ENCODE assay signal across 1 cellular context in the genomic region with DNA sequence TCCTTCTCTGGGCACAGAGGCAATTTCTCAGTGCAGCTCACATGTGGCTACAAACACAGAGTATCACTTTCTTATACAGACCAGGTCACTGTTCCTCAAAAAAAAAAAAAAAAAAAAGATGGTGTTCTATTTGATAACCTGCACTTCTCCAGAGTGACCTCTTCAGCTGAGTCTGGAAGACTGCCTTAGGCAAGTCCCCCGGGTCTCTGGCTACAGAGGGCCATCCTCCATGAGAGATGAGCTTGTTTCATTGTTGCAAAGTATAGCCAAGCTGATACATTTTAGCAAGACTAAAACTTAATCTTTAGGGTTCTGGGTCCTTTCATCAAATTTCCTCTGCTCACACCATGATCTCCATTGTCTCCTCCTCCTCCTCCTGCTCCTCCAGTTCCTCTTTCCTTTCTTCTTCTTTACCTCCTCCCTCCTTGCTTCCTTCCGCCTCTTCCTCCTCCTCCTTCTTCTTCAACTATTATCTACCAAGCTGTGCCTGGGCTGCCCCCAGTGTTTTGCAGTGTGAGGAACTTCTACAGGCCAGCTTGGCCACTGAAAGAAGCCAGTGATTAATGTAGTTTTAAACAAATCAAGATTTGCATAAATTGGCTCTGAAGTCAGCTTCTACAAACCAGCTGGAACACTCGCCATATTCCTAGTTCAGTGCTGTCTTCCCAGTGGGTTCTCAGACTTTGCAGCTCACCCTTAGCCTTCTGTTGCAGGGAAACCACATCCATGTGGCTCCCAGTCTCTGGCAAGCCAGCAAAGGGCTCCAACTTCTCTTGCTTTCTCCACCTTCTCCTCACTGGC.
TF ChIP-seq lines count a peak whose summit lies in the region.

No MANE protein-coding gene starts in this region.

TF ChIP-seq in K562, 482 proteins besides CTCF, POLR2A, EP300 and RAD21 (continued from another document and continues in another):
- TF ChIP-seq, protein P1, sequence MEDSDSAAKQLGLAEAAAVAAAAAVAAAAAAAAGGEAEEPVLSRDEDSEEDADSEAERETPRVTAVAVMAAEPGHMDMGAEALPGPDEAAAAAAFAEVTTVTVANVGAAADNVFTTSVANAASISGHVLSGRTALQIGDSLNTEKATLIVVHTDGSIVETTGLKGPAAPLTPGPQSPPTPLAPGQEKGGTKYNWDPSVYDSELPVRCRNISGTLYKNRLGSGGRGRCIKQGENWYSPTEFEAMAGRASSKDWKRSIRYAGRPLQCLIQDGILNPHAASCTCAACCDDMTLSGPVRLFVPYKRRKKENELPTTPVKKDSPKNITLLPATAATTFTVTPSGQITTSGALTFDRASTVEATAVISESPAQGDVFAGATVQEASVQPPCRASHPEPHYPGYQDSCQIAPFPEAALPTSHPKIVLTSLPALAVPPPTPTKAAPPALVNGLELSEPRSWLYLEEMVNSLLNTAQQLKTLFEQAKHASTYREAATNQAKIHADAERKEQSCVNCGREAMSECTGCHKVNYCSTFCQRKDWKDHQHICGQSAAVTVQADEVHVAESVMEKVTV (CRISPR knock-in tag; IDR thresholded peaks at IDR 0.05) = no peak
- TF ChIP-seq, protein P2, sequence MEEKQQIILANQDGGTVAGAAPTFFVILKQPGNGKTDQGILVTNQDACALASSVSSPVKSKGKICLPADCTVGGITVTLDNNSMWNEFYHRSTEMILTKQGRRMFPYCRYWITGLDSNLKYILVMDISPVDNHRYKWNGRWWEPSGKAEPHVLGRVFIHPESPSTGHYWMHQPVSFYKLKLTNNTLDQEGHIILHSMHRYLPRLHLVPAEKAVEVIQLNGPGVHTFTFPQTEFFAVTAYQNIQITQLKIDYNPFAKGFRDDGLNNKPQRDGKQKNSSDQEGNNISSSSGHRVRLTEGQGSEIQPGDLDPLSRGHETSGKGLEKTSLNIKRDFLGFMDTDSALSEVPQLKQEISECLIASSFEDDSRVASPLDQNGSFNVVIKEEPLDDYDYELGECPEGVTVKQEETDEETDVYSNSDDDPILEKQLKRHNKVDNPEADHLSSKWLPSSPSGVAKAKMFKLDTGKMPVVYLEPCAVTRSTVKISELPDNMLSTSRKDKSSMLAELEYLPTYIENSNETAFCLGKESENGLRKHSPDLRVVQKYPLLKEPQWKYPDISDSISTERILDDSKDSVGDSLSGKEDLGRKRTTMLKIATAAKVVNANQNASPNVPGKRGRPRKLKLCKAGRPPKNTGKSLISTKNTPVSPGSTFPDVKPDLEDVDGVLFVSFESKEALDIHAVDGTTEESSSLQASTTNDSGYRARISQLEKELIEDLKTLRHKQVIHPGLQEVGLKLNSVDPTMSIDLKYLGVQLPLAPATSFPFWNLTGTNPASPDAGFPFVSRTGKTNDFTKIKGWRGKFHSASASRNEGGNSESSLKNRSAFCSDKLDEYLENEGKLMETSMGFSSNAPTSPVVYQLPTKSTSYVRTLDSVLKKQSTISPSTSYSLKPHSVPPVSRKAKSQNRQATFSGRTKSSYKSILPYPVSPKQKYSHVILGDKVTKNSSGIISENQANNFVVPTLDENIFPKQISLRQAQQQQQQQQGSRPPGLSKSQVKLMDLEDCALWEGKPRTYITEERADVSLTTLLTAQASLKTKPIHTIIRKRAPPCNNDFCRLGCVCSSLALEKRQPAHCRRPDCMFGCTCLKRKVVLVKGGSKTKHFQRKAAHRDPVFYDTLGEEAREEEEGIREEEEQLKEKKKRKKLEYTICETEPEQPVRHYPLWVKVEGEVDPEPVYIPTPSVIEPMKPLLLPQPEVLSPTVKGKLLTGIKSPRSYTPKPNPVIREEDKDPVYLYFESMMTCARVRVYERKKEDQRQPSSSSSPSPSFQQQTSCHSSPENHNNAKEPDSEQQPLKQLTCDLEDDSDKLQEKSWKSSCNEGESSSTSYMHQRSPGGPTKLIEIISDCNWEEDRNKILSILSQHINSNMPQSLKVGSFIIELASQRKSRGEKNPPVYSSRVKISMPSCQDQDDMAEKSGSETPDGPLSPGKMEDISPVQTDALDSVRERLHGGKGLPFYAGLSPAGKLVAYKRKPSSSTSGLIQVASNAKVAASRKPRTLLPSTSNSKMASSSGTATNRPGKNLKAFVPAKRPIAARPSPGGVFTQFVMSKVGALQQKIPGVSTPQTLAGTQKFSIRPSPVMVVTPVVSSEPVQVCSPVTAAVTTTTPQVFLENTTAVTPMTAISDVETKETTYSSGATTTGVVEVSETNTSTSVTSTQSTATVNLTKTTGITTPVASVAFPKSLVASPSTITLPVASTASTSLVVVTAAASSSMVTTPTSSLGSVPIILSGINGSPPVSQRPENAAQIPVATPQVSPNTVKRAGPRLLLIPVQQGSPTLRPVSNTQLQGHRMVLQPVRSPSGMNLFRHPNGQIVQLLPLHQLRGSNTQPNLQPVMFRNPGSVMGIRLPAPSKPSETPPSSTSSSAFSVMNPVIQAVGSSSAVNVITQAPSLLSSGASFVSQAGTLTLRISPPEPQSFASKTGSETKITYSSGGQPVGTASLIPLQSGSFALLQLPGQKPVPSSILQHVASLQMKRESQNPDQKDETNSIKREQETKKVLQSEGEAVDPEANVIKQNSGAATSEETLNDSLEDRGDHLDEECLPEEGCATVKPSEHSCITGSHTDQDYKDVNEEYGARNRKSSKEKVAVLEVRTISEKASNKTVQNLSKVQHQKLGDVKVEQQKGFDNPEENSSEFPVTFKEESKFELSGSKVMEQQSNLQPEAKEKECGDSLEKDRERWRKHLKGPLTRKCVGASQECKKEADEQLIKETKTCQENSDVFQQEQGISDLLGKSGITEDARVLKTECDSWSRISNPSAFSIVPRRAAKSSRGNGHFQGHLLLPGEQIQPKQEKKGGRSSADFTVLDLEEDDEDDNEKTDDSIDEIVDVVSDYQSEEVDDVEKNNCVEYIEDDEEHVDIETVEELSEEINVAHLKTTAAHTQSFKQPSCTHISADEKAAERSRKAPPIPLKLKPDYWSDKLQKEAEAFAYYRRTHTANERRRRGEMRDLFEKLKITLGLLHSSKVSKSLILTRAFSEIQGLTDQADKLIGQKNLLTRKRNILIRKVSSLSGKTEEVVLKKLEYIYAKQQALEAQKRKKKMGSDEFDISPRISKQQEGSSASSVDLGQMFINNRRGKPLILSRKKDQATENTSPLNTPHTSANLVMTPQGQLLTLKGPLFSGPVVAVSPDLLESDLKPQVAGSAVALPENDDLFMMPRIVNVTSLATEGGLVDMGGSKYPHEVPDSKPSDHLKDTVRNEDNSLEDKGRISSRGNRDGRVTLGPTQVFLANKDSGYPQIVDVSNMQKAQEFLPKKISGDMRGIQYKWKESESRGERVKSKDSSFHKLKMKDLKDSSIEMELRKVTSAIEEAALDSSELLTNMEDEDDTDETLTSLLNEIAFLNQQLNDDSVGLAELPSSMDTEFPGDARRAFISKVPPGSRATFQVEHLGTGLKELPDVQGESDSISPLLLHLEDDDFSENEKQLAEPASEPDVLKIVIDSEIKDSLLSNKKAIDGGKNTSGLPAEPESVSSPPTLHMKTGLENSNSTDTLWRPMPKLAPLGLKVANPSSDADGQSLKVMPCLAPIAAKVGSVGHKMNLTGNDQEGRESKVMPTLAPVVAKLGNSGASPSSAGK (IDR thresholded peaks at IDR 0.05) = no peak
- TF ChIP-seq, protein P3, sequence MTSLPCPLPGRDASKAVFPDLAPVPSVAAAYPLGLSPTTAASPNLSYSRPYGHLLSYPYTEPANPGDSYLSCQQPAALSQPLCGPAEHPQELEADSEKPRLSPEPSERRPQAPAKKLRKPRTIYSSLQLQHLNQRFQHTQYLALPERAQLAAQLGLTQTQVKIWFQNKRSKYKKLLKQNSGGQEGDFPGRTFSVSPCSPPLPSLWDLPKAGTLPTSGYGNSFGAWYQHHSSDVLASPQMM (CRISPR knock-in tag; IDR thresholded peaks at IDR 0.05) = no peak
- no peak for TF ChIP-seq CC2D1A (IDR thresholded peaks at IDR 0.05)
- TF ChIP-seq ZNF583 (CRISPR knock-in tag; IDR thresholded peaks at IDR 0.05) = no peak
- no peak for TF ChIP-seq MYNN (IDR thresholded peaks at IDR 0.05)
- TF ChIP-seq MYNN (CRISPR knock-in tag; IDR thresholded peaks at IDR 0.05) = no peak
- TF ChIP-seq, protein P4, sequence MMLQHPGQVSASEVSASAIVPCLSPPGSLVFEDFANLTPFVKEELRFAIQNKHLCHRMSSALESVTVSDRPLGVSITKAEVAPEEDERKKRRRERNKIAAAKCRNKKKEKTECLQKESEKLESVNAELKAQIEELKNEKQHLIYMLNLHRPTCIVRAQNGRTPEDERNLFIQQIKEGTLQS (IDR thresholded peaks at IDR 0.05) = no peak
- TF ChIP-seq, protein P4 (CRISPR knock-in tag; conservative IDR thresholded peaks at IDR 0.05) = no peak
- TF ChIP-seq, protein P5, sequence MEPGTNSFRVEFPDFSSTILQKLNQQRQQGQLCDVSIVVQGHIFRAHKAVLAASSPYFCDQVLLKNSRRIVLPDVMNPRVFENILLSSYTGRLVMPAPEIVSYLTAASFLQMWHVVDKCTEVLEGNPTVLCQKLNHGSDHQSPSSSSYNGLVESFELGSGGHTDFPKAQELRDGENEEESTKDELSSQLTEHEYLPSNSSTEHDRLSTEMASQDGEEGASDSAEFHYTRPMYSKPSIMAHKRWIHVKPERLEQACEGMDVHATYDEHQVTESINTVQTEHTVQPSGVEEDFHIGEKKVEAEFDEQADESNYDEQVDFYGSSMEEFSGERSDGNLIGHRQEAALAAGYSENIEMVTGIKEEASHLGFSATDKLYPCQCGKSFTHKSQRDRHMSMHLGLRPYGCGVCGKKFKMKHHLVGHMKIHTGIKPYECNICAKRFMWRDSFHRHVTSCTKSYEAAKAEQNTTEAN (CRISPR knock-in tag; IDR thresholded peaks at IDR 0.05) = no peak
- TF ChIP-seq CCAR2 (IDR thresholded peaks at IDR 0.05; ENCODE audit: low read depth, low read length) = no peak
- no peak for TF ChIP-seq CBX1 (IDR thresholded peaks at IDR 0.05; ENCODE audit: low read depth)
- peak; percentile 78 for TF ChIP-seq HDAC2 (IDR thresholded peaks at IDR 0.05)
- TF ChIP-seq KAT2B (IDR thresholded peaks at IDR 0.05; ENCODE audit: low read depth, low read length) = no peak
- no peak for TF ChIP-seq FUS (optimal IDR thresholded peaks at IDR 0.05; ENCODE audit: low read depth, low read length)
- TF ChIP-seq POU5F1 (IDR thresholded peaks at IDR 0.05; ENCODE audit: borderline replicate concordance, low read depth, low read length, partially characterized antibody) = no peak
- TF ChIP-seq ZNF253 (CRISPR knock-in tag; conservative IDR thresholded peaks at IDR 0.05) = no peak
- TF ChIP-seq, protein P6, sequence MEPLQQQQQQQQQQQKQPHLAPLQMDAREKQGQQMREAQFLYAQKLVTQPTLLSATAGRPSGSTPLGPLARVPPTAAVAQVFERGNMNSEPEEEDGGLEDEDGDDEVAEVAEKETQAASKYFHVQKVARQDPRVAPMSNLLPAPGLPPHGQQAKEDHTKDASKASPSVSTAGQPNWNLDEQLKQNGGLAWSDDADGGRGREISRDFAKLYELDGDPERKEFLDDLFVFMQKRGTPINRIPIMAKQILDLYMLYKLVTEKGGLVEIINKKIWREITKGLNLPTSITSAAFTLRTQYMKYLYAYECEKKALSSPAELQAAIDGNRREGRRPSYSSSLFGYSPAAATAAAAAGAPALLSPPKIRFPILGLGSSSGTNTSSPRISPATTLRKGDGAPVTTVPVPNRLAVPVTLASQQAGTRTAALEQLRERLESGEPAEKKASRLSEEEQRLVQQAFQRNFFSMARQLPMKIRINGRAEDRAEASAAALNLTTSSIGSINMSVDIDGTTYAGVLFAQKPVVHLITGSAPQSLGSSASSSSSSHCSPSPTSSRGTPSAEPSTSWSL (CRISPR knock-in tag; IDR thresholded peaks at IDR 0.05; ENCODE audit: borderline replicate concordance) = no peak
- TF ChIP-seq ZNF146 (CRISPR knock-in tag; IDR thresholded peaks at IDR 0.05; ENCODE audit: unreplicated experiment) = no peak
- TF ChIP-seq ETS2 (tag; IDR thresholded peaks at IDR 0.05; ENCODE audit: borderline replicate concordance, poor library complexity, severe bottlenecking) = no peak
- TF ChIP-seq SAFB (IDR thresholded peaks at IDR 0.05; ENCODE audit: borderline replicate concordance, low read depth, low read length) = no peak
- TF ChIP-seq ERF (CRISPR knock-in tag; IDR thresholded peaks at IDR 0.05) = no peak
- TF ChIP-seq MECOM (CRISPR knock-in tag; IDR thresholded peaks at IDR 0.05) = no peak
- no peak for TF ChIP-seq GTF2A2 (tag; IDR thresholded peaks at IDR 0.05)
- TF ChIP-seq ZNF184 (CRISPR knock-in tag; IDR thresholded peaks at IDR 0.05) = no peak
- TF ChIP-seq, protein P7, sequence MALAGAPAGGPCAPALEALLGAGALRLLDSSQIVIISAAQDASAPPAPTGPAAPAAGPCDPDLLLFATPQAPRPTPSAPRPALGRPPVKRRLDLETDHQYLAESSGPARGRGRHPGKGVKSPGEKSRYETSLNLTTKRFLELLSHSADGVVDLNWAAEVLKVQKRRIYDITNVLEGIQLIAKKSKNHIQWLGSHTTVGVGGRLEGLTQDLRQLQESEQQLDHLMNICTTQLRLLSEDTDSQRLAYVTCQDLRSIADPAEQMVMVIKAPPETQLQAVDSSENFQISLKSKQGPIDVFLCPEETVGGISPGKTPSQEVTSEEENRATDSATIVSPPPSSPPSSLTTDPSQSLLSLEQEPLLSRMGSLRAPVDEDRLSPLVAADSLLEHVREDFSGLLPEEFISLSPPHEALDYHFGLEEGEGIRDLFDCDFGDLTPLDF (CRISPR knock-in tag; IDR thresholded peaks at IDR 0.05) = no peak
- no peak for TF ChIP-seq ZFP30 (CRISPR knock-in tag; IDR thresholded peaks at IDR 0.05; ENCODE audit: borderline replicate concordance)
- TF ChIP-seq TSC22D4 (tag; IDR thresholded peaks at IDR 0.05) = no peak
- no peak for TF ChIP-seq SRSF7 (optimal IDR thresholded peaks at IDR 0.05; ENCODE audit: low read depth, low read length)
- TF ChIP-seq BRCA1 (IDR thresholded peaks at IDR 0.05) = no peak
- no peak for TF ChIP-seq BRCA1 (CRISPR knock-in tag; IDR thresholded peaks at IDR 0.05)
- no peak for TF ChIP-seq FOXK1 (CRISPR knock-in tag; IDR thresholded peaks at IDR 0.05; ENCODE audit: borderline replicate concordance)
- TF ChIP-seq, protein P8, sequence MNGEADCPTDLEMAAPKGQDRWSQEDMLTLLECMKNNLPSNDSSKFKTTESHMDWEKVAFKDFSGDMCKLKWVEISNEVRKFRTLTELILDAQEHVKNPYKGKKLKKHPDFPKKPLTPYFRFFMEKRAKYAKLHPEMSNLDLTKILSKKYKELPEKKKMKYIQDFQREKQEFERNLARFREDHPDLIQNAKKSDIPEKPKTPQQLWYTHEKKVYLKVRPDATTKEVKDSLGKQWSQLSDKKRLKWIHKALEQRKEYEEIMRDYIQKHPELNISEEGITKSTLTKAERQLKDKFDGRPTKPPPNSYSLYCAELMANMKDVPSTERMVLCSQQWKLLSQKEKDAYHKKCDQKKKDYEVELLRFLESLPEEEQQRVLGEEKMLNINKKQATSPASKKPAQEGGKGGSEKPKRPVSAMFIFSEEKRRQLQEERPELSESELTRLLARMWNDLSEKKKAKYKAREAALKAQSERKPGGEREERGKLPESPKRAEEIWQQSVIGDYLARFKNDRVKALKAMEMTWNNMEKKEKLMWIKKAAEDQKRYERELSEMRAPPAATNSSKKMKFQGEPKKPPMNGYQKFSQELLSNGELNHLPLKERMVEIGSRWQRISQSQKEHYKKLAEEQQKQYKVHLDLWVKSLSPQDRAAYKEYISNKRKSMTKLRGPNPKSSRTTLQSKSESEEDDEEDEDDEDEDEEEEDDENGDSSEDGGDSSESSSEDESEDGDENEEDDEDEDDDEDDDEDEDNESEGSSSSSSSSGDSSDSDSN (IDR thresholded peaks at IDR 0.05; ENCODE audit: borderline replicate concordance in 1 of 2, low read depth in 2 of 2, low read length in 2 of 2) = no peak
- no peak for TF ChIP-seq ZNF561 (CRISPR knock-in tag; conservative IDR thresholded peaks at IDR 0.05)
